19 cellular contexts compared by ENCODE assay signal in genomic region chr11:44823920-44824704, GRCh38.
DNase-seq lines count a peak whose midpoint lies in the region; ATAC-seq and TF ChIP-seq lines count a peak whose summit lies in the region.
"Had no signal": no experiment of that assay in that cellular context is flagged by ENCODE, and none has a peak within 500 bp of the region (broad histone marks: within the 10 kb centered on the region; RNA-seq: fewer than 3 reads in every experiment).

No MANE protein-coding gene starts in this region.

- peak overlapping the region; percentile 64 to 93 (median 85) for H3K27ac Mint-ChIP-seq in nephron
- H3K27ac Mint-ChIP-seq: activated naive CD4-positive, alpha-beta T cell treated with anti-CD3 and anti-CD28 coated beads, Interleukin-2, amount 50 U/mL, for 24 hours; natural killer cell treated with Interleukin-12 subunit alpha and Interleukin-12 subunit beta and Interleukin-15 and Interleukin-18, amount 100 ng/mL, for 72 hours had no signal

- 65 to 72% methylated on average over 13 of the region's 13 CpGs for WGBS in heart right ventricle, 2 donors

- peaks cover 4 to 76% (median 33%) of the 10 kb centered on the region in 9 donors for H3K4me1 ChIP-seq in heart right ventricle
- H3K4me1 ChIP-seq in upper lobe of right lung = no peaks in the 10 kb centered on the region
- H3K4me1 ChIP-seq in Peyer's patch = no peaks in the 10 kb centered on the region
- H3K4me1 ChIP-seq: breast epithelium had no signal

- H3K27ac ChIP-seq in heart right ventricle (peak overlapping the region in 8 of 10 donors; percentile 8 to 58 (median 44)), upper lobe of right lung (no peak overlapping the region), Peyer's patch (peak overlapping the region in 1 of 4 donors; percentile 26)
- H3K27ac ChIP-seq: breast epithelium, transverse colon had no signal

- no peak for TF ChIP-seq POLR2A in Peyer's patch (IDR thresholded peaks at IDR 0.05)

- peak overlapping the region in 1 of 3 experiments; percentile 13 for H3K4me3 Mint-ChIP-seq in nephron
- H3K4me3 Mint-ChIP-seq: activated naive CD4-positive, alpha-beta T cell treated with anti-CD3 and anti-CD28 coated beads, Interleukin-2, amount 50 U/mL, for 24 hours; natural killer cell treated with Interleukin-12 subunit alpha and Interleukin-12 subunit beta and Interleukin-15 and Interleukin-18, amount 100 ng/mL, for 72 hours had no signal

- TF ChIP-seq CTCF in heart right ventricle (IDR thresholded peaks at IDR 0.05) (no peak), nephron (IDR thresholded peaks at IDR 0.05; ENCODE audit: unreplicated experiment in 3 of 3) (no peak), upper lobe of right lung (IDR thresholded peaks at IDR 0.05) (no peak), Peyer's patch (IDR thresholded peaks at IDR 0.05) (no peak)

- H3K4me1 Mint-ChIP-seq in nephron = peaks cover 32% of the 10 kb centered on the region

- ATAC-seq in heart right ventricle (peak; percentile 23 to 77 (median 38)), upper lobe of right lung (no peak)
- ATAC-seq: left colon; natural killer cell treated with Interleukin-12 subunit alpha and Interleukin-12 subunit beta and Interleukin-15 and Interleukin-18, amount 100 ng/mL, for 72 hours had no signal

- H3K9me3 Mint-ChIP-seq in nephron = no peaks in the 10 kb centered on the region
- H3K9me3 Mint-ChIP-seq: activated naive CD4-positive, alpha-beta T cell treated with anti-CD3 and anti-CD28 coated beads, Interleukin-2, amount 50 U/mL, for 24 hours; natural killer cell treated with Interleukin-12 subunit alpha and Interleukin-12 subunit beta and Interleukin-15 and Interleukin-18, amount 100 ng/mL, for 72 hours had no signal

- H3K27me3 ChIP-seq in heart right ventricle = no peaks in the 10 kb centered on the region
- no peaks in the 10 kb centered on the region for H3K27me3 ChIP-seq in upper lobe of right lung
- H3K27me3 ChIP-seq in Peyer's patch = no peaks in the 10 kb centered on the region
- H3K27me3 ChIP-seq: breast epithelium, transverse colon had no signal

- H3K36me3 Mint-ChIP-seq in nephron (ENCODE audit: low read depth) = no peaks in the 10 kb centered on the region
- H3K36me3 Mint-ChIP-seq: natural killer cell treated with Interleukin-12 subunit alpha and Interleukin-12 subunit beta and Interleukin-15 and Interleukin-18, amount 100 ng/mL, for 72 hours had no signal

- peaks cover 7% of the 10 kb centered on the region for H3K27me3 Mint-ChIP-seq in nephron (ENCODE audit: low read depth)
- H3K27me3 Mint-ChIP-seq: activated naive CD4-positive, alpha-beta T cell treated with anti-CD3 and anti-CD28 coated beads, Interleukin-2, amount 50 U/mL, for 24 hours had no signal

- DNase-seq in heart right ventricle (no peak), cardiac septum (ENCODE audit: low spot score) (no peak), iPS DF 4.7 (ENCODE audit: extremely low read depth, low spot score) (peak; percentile 56), upper lobe of right lung (peak; percentile 39), foreskin melanocyte (no peak), HuH-7.5 (ENCODE audit: low spot score) (no peak), Peyer's patch (no peak)
- DNase-seq: activated CD4-positive, alpha-beta T cell treated with anti-CD3 and anti-CD28 coated beads for 1 hour; C1 segment of cervical spinal cord; DMS53; left colon; NCI-H1694; NCI-H446 treated with DMSO at 0.1 percent for 48 hours; stimulated activated CD4-positive, alpha-beta T cell treated with anti-CD3 and anti-CD28 coated beads, Interleukin-4, amount 100 ng/mL, for 4 hours; transverse colon had no signal

- intact Hi-C loops in heart right ventricle (cut with DNase I) = no loop called here
- intact Hi-C loops in cardiac septum (cut with DNase I) = no loop called here
- intact Hi-C loops in upper lobe of right lung (cut with DNase I) = no loop called here

- H3K36me3 ChIP-seq in heart right ventricle (no peaks in the 10 kb centered on the region), upper lobe of right lung (no peaks in the 10 kb centered on the region), Peyer's patch (no peaks in the 10 kb centered on the region)
- H3K36me3 ChIP-seq: breast epithelium, transverse colon had no signal

- H3K4me3 ChIP-seq in heart right ventricle = no peak overlapping the region
- no peak overlapping the region for H3K4me3 ChIP-seq in upper lobe of right lung
- H3K4me3 ChIP-seq in Peyer's patch = no peak overlapping the region
- H3K4me3 ChIP-seq: breast epithelium, transverse colon had no signal

- peaks cover 0 to 5% (median 0%) of the 10 kb centered on the region in 11 donors for H3K9me3 ChIP-seq in heart right ventricle
- no peaks in the 10 kb centered on the region for H3K9me3 ChIP-seq in upper lobe of right lung
- H3K9me3 ChIP-seq in Peyer's patch = no peaks in the 10 kb centered on the region
- H3K9me3 ChIP-seq: transverse colon had no signal

Comparison
In these comparisons a context has a peak if more than half of its experiments do, and no peak if none do; other contexts are left out.
1. DNase-seq: peak in iPS DF 4.7 (single experiment) and upper lobe of right lung (single experiment); none in heart right ventricle (0 of 2), cardiac septum (single experiment), foreskin melanocyte (single experiment), HuH-7.5 (single experiment) and Peyer's patch (0 of 3).